1 cellular context compared by ENCODE assay signal in the genomic region with DNA sequence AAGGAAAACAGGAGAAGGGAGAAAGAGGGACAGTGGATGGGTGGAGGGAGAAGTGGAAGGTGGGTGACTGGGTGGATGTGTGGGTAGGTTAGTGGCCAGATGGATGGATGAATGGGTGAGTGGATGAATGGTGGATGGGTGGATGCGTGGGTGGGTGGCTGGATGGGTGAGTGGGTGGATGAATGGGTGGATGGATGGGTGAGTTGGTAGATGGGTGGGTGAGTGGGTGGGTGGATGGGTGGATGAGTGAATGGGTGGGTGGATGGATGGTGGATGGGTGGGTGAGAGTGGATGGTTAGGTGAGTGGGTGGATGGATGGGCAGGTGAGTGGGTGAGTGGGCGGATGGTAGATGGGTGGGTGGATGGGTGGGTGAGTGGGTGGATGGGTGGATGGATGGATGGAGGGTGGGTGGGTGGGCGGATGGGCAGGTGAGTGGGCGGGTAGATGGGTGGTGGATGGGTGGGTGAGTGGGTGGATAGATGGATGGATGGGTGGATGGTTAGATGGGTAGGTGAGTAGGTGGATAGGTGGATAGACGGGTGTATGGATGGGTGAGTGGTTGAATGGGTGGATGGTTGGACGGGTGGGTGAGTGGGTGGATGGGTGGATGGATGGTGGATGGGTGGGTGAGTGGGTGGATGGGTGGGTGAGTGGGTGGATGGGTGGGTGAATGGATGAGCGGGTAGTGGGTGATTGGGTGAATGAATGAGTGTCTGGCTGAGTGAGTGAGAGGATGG.
TF ChIP-seq lines count a peak whose summit lies in the region.

No MANE protein-coding gene starts in this region.

TF ChIP-seq in WTC11, 78 proteins besides CTCF, POLR2A, EP300 and RAD21 (continued from another document):
- TF ChIP-seq, protein P1, sequence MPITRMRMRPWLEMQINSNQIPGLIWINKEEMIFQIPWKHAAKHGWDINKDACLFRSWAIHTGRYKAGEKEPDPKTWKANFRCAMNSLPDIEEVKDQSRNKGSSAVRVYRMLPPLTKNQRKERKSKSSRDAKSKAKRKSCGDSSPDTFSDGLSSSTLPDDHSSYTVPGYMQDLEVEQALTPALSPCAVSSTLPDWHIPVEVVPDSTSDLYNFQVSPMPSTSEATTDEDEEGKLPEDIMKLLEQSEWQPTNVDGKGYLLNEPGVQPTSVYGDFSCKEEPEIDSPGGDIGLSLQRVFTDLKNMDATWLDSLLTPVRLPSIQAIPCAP (CRISPR knock-in tag; IDR thresholded peaks at IDR 0.05), result no peak
- TF ChIP-seq ZNF219 (CRISPR knock-in tag; IDR thresholded peaks at IDR 0.05; ENCODE audit: borderline replicate concordance) (no peak), RORB (CRISPR knock-in tag; IDR thresholded peaks at IDR 0.05) (no peak), KAT7 (CRISPR knock-in tag; IDR thresholded peaks at IDR 0.05; ENCODE audit: borderline replicate concordance) (no peak), SP1 (CRISPR knock-in tag; conservative IDR thresholded peaks at IDR 0.05) (no peak), SMAD4 (CRISPR knock-in tag; IDR thresholded peaks at IDR 0.05) (no peak), NR1H2 (CRISPR knock-in tag; IDR thresholded peaks at IDR 0.05) (no peak), TP53 (CRISPR knock-in tag; IDR thresholded peaks at IDR 0.05) (no peak), TCF7 (CRISPR knock-in tag; IDR thresholded peaks at IDR 0.05; ENCODE audit: low read depth) (no peak), CREB1 (CRISPR knock-in tag; IDR thresholded peaks at IDR 0.05) (no peak)
- TF ChIP-seq, protein P2, sequence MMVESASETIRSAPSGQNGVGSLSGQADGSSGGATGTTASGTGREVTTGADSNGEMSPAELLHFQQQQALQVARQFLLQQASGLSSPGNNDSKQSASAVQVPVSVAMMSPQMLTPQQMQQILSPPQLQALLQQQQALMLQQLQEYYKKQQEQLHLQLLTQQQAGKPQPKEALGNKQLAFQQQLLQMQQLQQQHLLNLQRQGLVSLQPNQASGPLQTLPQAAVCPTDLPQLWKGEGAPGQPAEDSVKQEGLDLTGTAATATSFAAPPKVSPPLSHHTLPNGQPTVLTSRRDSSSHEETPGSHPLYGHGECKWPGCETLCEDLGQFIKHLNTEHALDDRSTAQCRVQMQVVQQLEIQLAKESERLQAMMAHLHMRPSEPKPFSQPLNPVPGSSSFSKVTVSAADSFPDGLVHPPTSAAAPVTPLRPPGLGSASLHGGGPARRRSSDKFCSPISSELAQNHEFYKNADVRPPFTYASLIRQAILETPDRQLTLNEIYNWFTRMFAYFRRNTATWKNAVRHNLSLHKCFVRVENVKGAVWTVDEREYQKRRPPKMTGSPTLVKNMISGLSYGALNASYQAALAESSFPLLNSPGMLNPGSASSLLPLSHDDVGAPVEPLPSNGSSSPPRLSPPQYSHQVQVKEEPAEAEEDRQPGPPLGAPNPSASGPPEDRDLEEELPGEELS (CRISPR knock-in tag; IDR thresholded peaks at IDR 0.05), result no peak
- TF ChIP-seq, protein P3, sequence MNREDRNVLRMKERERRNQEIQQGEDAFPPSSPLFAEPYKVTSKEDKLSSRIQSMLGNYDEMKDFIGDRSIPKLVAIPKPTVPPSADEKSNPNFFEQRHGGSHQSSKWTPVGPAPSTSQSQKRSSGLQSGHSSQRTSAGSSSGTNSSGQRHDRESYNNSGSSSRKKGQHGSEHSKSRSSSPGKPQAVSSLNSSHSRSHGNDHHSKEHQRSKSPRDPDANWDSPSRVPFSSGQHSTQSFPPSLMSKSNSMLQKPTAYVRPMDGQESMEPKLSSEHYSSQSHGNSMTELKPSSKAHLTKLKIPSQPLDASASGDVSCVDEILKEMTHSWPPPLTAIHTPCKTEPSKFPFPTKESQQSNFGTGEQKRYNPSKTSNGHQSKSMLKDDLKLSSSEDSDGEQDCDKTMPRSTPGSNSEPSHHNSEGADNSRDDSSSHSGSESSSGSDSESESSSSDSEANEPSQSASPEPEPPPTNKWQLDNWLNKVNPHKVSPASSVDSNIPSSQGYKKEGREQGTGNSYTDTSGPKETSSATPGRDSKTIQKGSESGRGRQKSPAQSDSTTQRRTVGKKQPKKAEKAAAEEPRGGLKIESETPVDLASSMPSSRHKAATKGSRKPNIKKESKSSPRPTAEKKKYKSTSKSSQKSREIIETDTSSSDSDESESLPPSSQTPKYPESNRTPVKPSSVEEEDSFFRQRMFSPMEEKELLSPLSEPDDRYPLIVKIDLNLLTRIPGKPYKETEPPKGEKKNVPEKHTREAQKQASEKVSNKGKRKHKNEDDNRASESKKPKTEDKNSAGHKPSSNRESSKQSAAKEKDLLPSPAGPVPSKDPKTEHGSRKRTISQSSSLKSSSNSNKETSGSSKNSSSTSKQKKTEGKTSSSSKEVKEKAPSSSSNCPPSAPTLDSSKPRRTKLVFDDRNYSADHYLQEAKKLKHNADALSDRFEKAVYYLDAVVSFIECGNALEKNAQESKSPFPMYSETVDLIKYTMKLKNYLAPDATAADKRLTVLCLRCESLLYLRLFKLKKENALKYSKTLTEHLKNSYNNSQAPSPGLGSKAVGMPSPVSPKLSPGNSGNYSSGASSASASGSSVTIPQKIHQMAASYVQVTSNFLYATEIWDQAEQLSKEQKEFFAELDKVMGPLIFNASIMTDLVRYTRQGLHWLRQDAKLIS (CRISPR knock-in tag; IDR thresholded peaks at IDR 0.05; ENCODE audit: borderline replicate concordance), result no peak
- TF ChIP-seq, protein P4, sequence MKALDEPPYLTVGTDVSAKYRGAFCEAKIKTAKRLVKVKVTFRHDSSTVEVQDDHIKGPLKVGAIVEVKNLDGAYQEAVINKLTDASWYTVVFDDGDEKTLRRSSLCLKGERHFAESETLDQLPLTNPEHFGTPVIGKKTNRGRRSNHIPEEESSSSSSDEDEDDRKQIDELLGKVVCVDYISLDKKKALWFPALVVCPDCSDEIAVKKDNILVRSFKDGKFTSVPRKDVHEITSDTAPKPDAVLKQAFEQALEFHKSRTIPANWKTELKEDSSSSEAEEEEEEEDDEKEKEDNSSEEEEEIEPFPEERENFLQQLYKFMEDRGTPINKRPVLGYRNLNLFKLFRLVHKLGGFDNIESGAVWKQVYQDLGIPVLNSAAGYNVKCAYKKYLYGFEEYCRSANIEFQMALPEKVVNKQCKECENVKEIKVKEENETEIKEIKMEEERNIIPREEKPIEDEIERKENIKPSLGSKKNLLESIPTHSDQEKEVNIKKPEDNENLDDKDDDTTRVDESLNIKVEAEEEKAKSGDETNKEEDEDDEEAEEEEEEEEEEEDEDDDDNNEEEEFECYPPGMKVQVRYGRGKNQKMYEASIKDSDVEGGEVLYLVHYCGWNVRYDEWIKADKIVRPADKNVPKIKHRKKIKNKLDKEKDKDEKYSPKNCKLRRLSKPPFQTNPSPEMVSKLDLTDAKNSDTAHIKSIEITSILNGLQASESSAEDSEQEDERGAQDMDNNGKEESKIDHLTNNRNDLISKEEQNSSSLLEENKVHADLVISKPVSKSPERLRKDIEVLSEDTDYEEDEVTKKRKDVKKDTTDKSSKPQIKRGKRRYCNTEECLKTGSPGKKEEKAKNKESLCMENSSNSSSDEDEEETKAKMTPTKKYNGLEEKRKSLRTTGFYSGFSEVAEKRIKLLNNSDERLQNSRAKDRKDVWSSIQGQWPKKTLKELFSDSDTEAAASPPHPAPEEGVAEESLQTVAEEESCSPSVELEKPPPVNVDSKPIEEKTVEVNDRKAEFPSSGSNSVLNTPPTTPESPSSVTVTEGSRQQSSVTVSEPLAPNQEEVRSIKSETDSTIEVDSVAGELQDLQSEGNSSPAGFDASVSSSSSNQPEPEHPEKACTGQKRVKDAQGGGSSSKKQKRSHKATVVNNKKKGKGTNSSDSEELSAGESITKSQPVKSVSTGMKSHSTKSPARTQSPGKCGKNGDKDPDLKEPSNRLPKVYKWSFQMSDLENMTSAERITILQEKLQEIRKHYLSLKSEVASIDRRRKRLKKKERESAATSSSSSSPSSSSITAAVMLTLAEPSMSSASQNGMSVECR (CRISPR knock-in tag; IDR thresholded peaks at IDR 0.05; ENCODE audit: borderline replicate concordance), result no peak
- TF ChIP-seq, protein P5, sequence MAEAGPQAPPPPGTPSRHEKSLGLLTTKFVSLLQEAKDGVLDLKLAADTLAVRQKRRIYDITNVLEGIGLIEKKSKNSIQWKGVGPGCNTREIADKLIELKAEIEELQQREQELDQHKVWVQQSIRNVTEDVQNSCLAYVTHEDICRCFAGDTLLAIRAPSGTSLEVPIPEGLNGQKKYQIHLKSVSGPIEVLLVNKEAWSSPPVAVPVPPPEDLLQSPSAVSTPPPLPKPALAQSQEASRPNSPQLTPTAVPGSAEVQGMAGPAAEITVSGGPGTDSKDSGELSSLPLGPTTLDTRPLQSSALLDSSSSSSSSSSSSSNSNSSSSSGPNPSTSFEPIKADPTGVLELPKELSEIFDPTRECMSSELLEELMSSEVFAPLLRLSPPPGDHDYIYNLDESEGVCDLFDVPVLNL (CRISPR knock-in tag; IDR thresholded peaks at IDR 0.05; ENCODE audit: borderline replicate concordance, low read depth), result no peak
- TF ChIP-seq, protein P6, sequence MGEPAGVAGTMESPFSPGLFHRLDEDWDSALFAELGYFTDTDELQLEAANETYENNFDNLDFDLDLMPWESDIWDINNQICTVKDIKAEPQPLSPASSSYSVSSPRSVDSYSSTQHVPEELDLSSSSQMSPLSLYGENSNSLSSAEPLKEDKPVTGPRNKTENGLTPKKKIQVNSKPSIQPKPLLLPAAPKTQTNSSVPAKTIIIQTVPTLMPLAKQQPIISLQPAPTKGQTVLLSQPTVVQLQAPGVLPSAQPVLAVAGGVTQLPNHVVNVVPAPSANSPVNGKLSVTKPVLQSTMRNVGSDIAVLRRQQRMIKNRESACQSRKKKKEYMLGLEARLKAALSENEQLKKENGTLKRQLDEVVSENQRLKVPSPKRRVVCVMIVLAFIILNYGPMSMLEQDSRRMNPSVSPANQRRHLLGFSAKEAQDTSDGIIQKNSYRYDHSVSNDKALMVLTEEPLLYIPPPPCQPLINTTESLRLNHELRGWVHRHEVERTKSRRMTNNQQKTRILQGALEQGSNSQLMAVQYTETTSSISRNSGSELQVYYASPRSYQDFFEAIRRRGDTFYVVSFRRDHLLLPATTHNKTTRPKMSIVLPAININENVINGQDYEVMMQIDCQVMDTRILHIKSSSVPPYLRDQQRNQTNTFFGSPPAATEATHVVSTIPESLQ (CRISPR knock-in tag; IDR thresholded peaks at IDR 0.05), result no peak
TF ChIP-seq in WTC11: peak in this region for 0.
